ENCODE assay signal across 8 cellular contexts in genomic region chr1:25800538-25801377, GRCh38. TPM values are rescaled to one million over a fixed set of nuclear protein-coding genes. Genes with fewer than 3 reads are reported as not detected.
A peak's percentile ranks its signal among the peaks of the same experiment; 100 is the strongest.
DNase-seq lines count a peak whose midpoint lies in the region; ATAC-seq and TF ChIP-seq lines count a peak whose summit lies in the region.

No MANE protein-coding gene starts in this region.

- no peak for TF ChIP-seq CTCF in CD4-positive, alpha-beta T cell (IDR thresholded peaks at IDR 0.05)
- no peak for TF ChIP-seq CTCF in OCI-LY3 (IDR thresholded peaks at IDR 0.05; ENCODE audit: low read depth, low read length)
- TF ChIP-seq CTCF in neural cell (IDR thresholded peaks at IDR 0.05; ENCODE audit: poor library complexity, severe bottlenecking) = no peak

- H3K36me3 ChIP-seq in OCI-LY3 (replicated peaks; ENCODE audit: low read depth, low read length) = no peaks in the 10 kb centered on the region
- H3K36me3 ChIP-seq in neural cell (ENCODE audit: insufficient read depth, low read length) = no peaks in the 10 kb centered on the region

- peaks cover 18% of the 10 kb centered on the region for H3K36me3 Mint-ChIP-seq in CD4-positive, alpha-beta T cell (ENCODE audit: low read depth)
- H3K36me3 Mint-ChIP-seq in effector memory CD8-positive, alpha-beta T cell (ENCODE audit: insufficient read depth) = peaks cover 22% of the 10 kb centered on the region

- in situ Hi-C loops in ACHN (cut with HindIII; ENCODE audit: low pct_ligation_motif_present, low pct_unique_long_range_greater_than_20kb, low sequenced_read_pairs) = no loop called here

- H3K9me3 ChIP-seq in CD4-positive, alpha-beta T cell (ENCODE audit: control insufficient read depth, low read length) = no peaks in the 10 kb centered on the region
- H3K9me3 ChIP-seq in OCI-LY3 (ENCODE audit: insufficient read depth, low read length) (no peaks in the 10 kb centered on the region), neural cell (ENCODE audit: low read length) (no peaks in the 10 kb centered on the region)

- H3K27ac ChIP-seq in CD4-positive, alpha-beta T cell (ENCODE audit: low read depth, low read length) = no peak overlapping the region
- H3K27ac ChIP-seq in OCI-LY3 (ENCODE audit: low read length) (no peak overlapping the region), neural cell (ENCODE audit: low read length) (no peak overlapping the region)

- peaks cover 23% of the 10 kb centered on the region for H3K4me1 ChIP-seq in OCI-LY3 (ENCODE audit: low read length)

- TF ChIP-seq EP300 in neural cell (conservative IDR thresholded peaks at IDR 0.05; ENCODE audit: poor library complexity, severe bottlenecking) = no peak

- H3K9ac ChIP-seq in OCI-LY3 (ENCODE audit: low read length) (peak overlapping the region; percentile 69), neural cell (ENCODE audit: low read length) (peak overlapping the region; percentile 74)

- intact Hi-C loops in CD4-positive, alpha-beta T cell (cut with DNase I, micrococcal nuclease) = no loop called here

- no peaks in the 10 kb centered on the region for H3K27me3 Mint-ChIP-seq in CD4-positive, alpha-beta T cell
- H3K27me3 Mint-ChIP-seq in effector memory CD8-positive, alpha-beta T cell = no peaks in the 10 kb centered on the region

- peak overlapping the region; percentile 83 for H3K4me3 Mint-ChIP-seq in CD4-positive, alpha-beta T cell
- H3K4me3 Mint-ChIP-seq in effector memory CD8-positive, alpha-beta T cell = peak overlapping the region; percentile 69 to 84

- CTCF ChIA-PET in CD4-positive, alpha-beta T cell (lab: Charles Lee) = interaction anchor here (1.2 to 1.8 kb wide), 3 partner anchors 95 to 297 kb away, joined by 4 to 6 read pairs (median 4); no protein-coding TSS in a partner anchor

- H3K4me2 ChIP-seq in OCI-LY3 (ENCODE audit: low read length) (peak overlapping the region; percentile 90), neural cell (ENCODE audit: low read length) (peak overlapping the region; percentile 62)

- no peaks in the 10 kb centered on the region for H3K9me2 ChIP-seq in neural cell (ENCODE audit: insufficient read depth, low read length)

- peaks cover 74% of the 10 kb centered on the region for H3K4me1 Mint-ChIP-seq in CD4-positive, alpha-beta T cell (ENCODE audit: low read depth)
- H3K4me1 Mint-ChIP-seq in effector memory CD8-positive, alpha-beta T cell (ENCODE audit: low read depth in 2 of 2) = peaks cover 43 to 49% of the 10 kb centered on the region in 2 donors

- H2AFZ ChIP-seq in OCI-LY3 (ENCODE audit: low read depth, low read length) = no peak overlapping the region
- peak overlapping the region; percentile 27 for H2AFZ ChIP-seq in neural cell (ENCODE audit: low read depth, low read length)

- TF ChIP-seq RAD21 in neural cell (conservative IDR thresholded peaks at IDR 0.05) = no peak

- H3K27ac Mint-ChIP-seq in CD4-positive, alpha-beta T cell = peak overlapping the region; percentile 72
- peak overlapping the region; percentile 78 to 80 for H3K27ac Mint-ChIP-seq in effector memory CD8-positive, alpha-beta T cell

- H3K4me3 ChIP-seq in OCI-LY3 (ENCODE audit: low read length) (peak overlapping the region; percentile 83), neural cell (ENCODE audit: low read length) (peak overlapping the region; percentile 66)

- DNase-seq in CD4-positive, alpha-beta T cell = no peak
- no peak for DNase-seq in effector memory CD8-positive, alpha-beta T cell
- DNase-seq in ACHN (no peak), SHP77 treated with DMSO at 0.1 percent for 48 hours (lab: John Stamatoyannopoulos, UW) (no peak)
- DNase-seq in stimulated activated CD4-positive, alpha-beta T cell treated with anti-CD3 and anti-CD28 coated beads, Interleukin-2, amount 100 ng/mL, for 24 hours = no peak

- H4K20me1 ChIP-seq in OCI-LY3 (ENCODE audit: insufficient read depth, low read length) (no peaks in the 10 kb centered on the region), neural cell (ENCODE audit: insufficient read depth) (no peaks in the 10 kb centered on the region)

- H3K27me3 ChIP-seq in CD4-positive, alpha-beta T cell (ENCODE audit: control insufficient read depth, insufficient read depth, low read length) = no peaks in the 10 kb centered on the region
- H3K27me3 ChIP-seq in OCI-LY3 (ENCODE audit: low read depth, low read length) = no peaks in the 10 kb centered on the region
- no peaks in the 10 kb centered on the region for H3K27me3 ChIP-seq in neural cell (ENCODE audit: insufficient read depth, low read depth, low read length)

- H3K79me2 ChIP-seq in OCI-LY3 (ENCODE audit: low read length) (no peaks in the 10 kb centered on the region), neural cell (replicated peaks; ENCODE audit: insufficient read depth, low read length) (no peaks in the 10 kb centered on the region)

- POLR2A ChIA-PET in CD4-positive, alpha-beta T cell (lab: Charles Lee) = interaction anchor here (0.9 to 6.5 kb wide), 4 partner anchors 19 to 229 kb away, joined by 4 to 44 read pairs (median 11); partner anchors contain the start of gene MTFR1L

- no peaks in the 10 kb centered on the region for H3K9me3 Mint-ChIP-seq in CD4-positive, alpha-beta T cell
- H3K9me3 Mint-ChIP-seq in effector memory CD8-positive, alpha-beta T cell = no peaks in the 10 kb centered on the region

- no peak for ATAC-seq in CD4-positive, alpha-beta T cell (ENCODE audit: poor library complexity)
- ATAC-seq in effector memory CD8-positive, alpha-beta T cell (replicated peaks) = no peak
- no peak for ATAC-seq in GM21447 (IDR thresholded peaks at IDR 0.05; ENCODE audit: unreplicated experiment)

- H3F3A ChIP-seq in neural cell (ENCODE audit: insufficient read depth, low read length, poor library complexity, severe bottlenecking) = no peaks in the 10 kb centered on the region

TF ChIP-seq in neural cell, 6 proteins besides CTCF, POLR2A, EP300 and RAD21:
- no peak for TF ChIP-seq SMC3 (conservative IDR thresholded peaks at IDR 0.05; ENCODE audit: poor library complexity)
- TF ChIP-seq MXI1 (conservative IDR thresholded peaks at IDR 0.05; ENCODE audit: poor library complexity, severe bottlenecking) = no peak
- no peak for TF ChIP-seq TAF1 (IDR thresholded peaks at IDR 0.05; ENCODE audit: low read depth)
- no peak for TF ChIP-seq POLR2AphosphoS5 (IDR thresholded peaks at IDR 0.05)
- TF ChIP-seq REST (IDR thresholded peaks at IDR 0.05; ENCODE audit: borderline replicate concordance) = no peak
- no peak for TF ChIP-seq EZH2 (IDR thresholded peaks at IDR 0.05; ENCODE audit: borderline replicate concordance, insufficient read depth, low read length, poor library complexity, severe bottlenecking)

RNA-seq across cellular contexts. Expression of gene SELENON, which starts 0.8 kb away (rescaled TPM):
- 10 to 100 TPM; 25.3 to 25.7 TPM for total RNA-seq in CD4-positive, alpha-beta T cell
- polyA plus RNA-seq in neural cell = 6.5 and 14.3 TPM in 2 replicates
- 14.9 and 16.7 TPM in 2 replicates for polyA minus RNA-seq in neural cell

RNA-seq across cellular contexts. Expression of gene MTFR1L, which starts 19.0 kb away (rescaled TPM):
- 10 to 100 TPM; 25.5 to 28.0 TPM for total RNA-seq in CD4-positive, alpha-beta T cell
- 107 and 115 TPM in 2 replicates for polyA plus RNA-seq in neural cell
- polyA minus RNA-seq in neural cell = 44.7 and 53.8 TPM in 2 replicates

RNA-seq across cellular contexts. Expression of gene AUNIP, which starts 58.5 kb away (rescaled TPM):
- total RNA-seq in CD4-positive, alpha-beta T cell = not detected
- 0.48 TPM in 1 of 2 replicates, not detected in the other for polyA plus RNA-seq in neural cell
- 0.58 TPM in 1 of 2 replicates, not detected in the other for polyA minus RNA-seq in neural cell
